ENCODE assay signal across 12 cellular contexts in genomic region chr18:9694952-9695495, GRCh38.
"Had no signal": no experiment of that assay in that cellular context is flagged by ENCODE, and none has a peak within 500 bp of the region (broad histone marks: within the 10 kb centered on the region; RNA-seq: fewer than 3 reads in every experiment).

No MANE protein-coding gene starts in this region.

- ATAC-seq: activated T-helper 17 cell treated with anti-CD3 and anti-CD28 coated beads, Interleukin-2, amount 50 U/mL, for 72 hours; foreskin keratinocyte; left lung; T-cell had no signal

- H3K4me1 Mint-ChIP-seq: activated T-helper 17 cell treated with anti-CD3 and anti-CD28 coated beads, Interleukin-2, amount 50 U/mL, for 72 hours; neural crest cell; T-cell had no signal

- H3K27me3 ChIP-seq: cardiac muscle cell, foreskin keratinocyte, left lung, thyroid gland had no signal

- H3K36me3 Mint-ChIP-seq: activated naive CD4-positive, alpha-beta T cell treated with anti-CD3 and anti-CD28 coated beads, Interleukin-2, amount 10 ng/mL, durations not matched to agents 7 days and 5 days; T-cell had no signal

- H3K4me1 ChIP-seq: foreskin keratinocyte, thyroid gland had no signal

- H3K4me3 Mint-ChIP-seq: activated naive CD4-positive, alpha-beta T cell treated with anti-CD3 and anti-CD28 coated beads, Interleukin-2, amount 10 ng/mL, durations not matched to agents 7 days and 5 days; activated T-helper 17 cell treated with anti-CD3 and anti-CD28 coated beads, Interleukin-2, amount 50 U/mL, for 72 hours; neural crest cell; T-cell had no signal

- H3K9me3 ChIP-seq: left lung, thyroid gland had no signal

- H3K36me3 ChIP-seq: cardiac muscle cell, left lung, thyroid gland had no signal

- H3K9me3 Mint-ChIP-seq: activated naive CD4-positive, alpha-beta T cell treated with anti-CD3 and anti-CD28 coated beads, Interleukin-2, amount 10 ng/mL, durations not matched to agents 7 days and 5 days; activated T-helper 17 cell treated with anti-CD3 and anti-CD28 coated beads, Interleukin-2, amount 50 U/mL, for 72 hours; neural crest cell; T-cell had no signal

- H3K27ac Mint-ChIP-seq: activated naive CD4-positive, alpha-beta T cell treated with anti-CD3 and anti-CD28 coated beads, Interleukin-2, amount 10 ng/mL, durations not matched to agents 7 days and 5 days; activated T-helper 17 cell treated with anti-CD3 and anti-CD28 coated beads, Interleukin-2, amount 50 U/mL, for 72 hours; T-cell had no signal

- DNase-seq: activated CD4-positive, alpha-beta T cell treated with anti-CD3 and anti-CD28 coated beads for 48 hours; activated naive CD4-positive, alpha-beta T cell treated with anti-CD3 and anti-CD28 coated beads, Interleukin-2, amount 10 ng/mL, durations not matched to agents 7 days and 5 days; activated T-cell treated with anti-CD3 and anti-CD28 coated beads for 4 hours; foreskin keratinocyte; T-cell; thyroid gland had no signal

- H3K4me3 ChIP-seq: cardiac muscle cell, left lung, skin epidermis, thyroid gland had no signal

- H3K27ac ChIP-seq: cardiac muscle cell, foreskin keratinocyte, skin epidermis, thyroid gland, VCaP had no signal
